Comparison of ENCODE assay signal across 8 cellular contexts in genomic region chr3:122794483-122794778, GRCh38. TPM values are rescaled to one million over a fixed set of nuclear protein-coding genes. Genes with fewer than 3 reads are reported as not detected.
DNase-seq lines count a peak whose midpoint lies in the region; ATAC-seq and TF ChIP-seq lines count a peak whose summit lies in the region.

No MANE protein-coding gene starts in this region.

- peaks cover 13% of the 10 kb centered on the region for H3K27me3 ChIP-seq in HUES64 (ENCODE audit: insufficient read depth, low read length)
- H3K27me3 ChIP-seq in mucosa of rectum (ENCODE audit: control insufficient read depth in 2 of 2, insufficient read depth in 2 of 2, low read length in 2 of 2): no peaks in the 10 kb centered on the region

- H3K4me1 ChIP-seq in HUES64 (ENCODE audit: insufficient read depth, low read length): peaks cover 10% of the 10 kb centered on the region; the same call in 1 of the 2 replicates
- peaks cover 5 to 16% of the 10 kb centered on the region in 2 donors for H3K4me1 ChIP-seq in mucosa of rectum (ENCODE audit: control insufficient read depth in 2 of 2, insufficient read depth in 2 of 2, low read length in 2 of 2)

- H3K4me3 ChIP-seq in HUES64 (ENCODE audit: low read length) (peak overlapping the region; percentile 68), mucosa of rectum (ENCODE audit: low read length in 2 of 2) (peak overlapping the region; percentile 87 to 94)

- DNase-seq in central memory CD4-positive, alpha-beta T cell: peak; percentile 1
- DNase-seq in dedifferentiated amniotic fluid mesenchymal stem cell (ENCODE audit: extremely low spot score) (no peak), ecto neural progenitor cell (ENCODE audit: low spot score) (no peak)

- no peak for ATAC-seq in HG03108 (IDR thresholded peaks at IDR 0.05; ENCODE audit: unreplicated experiment)
- no peak for ATAC-seq in GM18858 (IDR thresholded peaks at IDR 0.05; ENCODE audit: unreplicated experiment)

- H3K9ac ChIP-seq in HUES64 (ENCODE audit: low read depth, low read length) (peak overlapping the region; percentile 79), mucosa of rectum (ENCODE audit: low read depth in 1 of 2, low read length in 2 of 2) (peak overlapping the region; percentile 86 to 92)

- H3K36me3 ChIP-seq in HUES64 (ENCODE audit: insufficient read depth, low read length) (no peaks in the 10 kb centered on the region), mucosa of rectum (ENCODE audit: control insufficient read depth in 2 of 2, insufficient read depth in 2 of 2, low read length in 2 of 2) (no peaks in the 10 kb centered on the region)

- no peaks in the 10 kb centered on the region for H3K9me3 ChIP-seq in HUES64 (ENCODE audit: insufficient read depth, low read depth, low read length)
- no peaks in the 10 kb centered on the region for H3K9me3 ChIP-seq in mucosa of rectum (ENCODE audit: control insufficient read depth in 2 of 2, low read length in 2 of 2)

- WGBS in HUES64: 1% methylated on average over 5 of the region's 6 CpGs

- no peak for TF ChIP-seq CTCF in 22Rv1 (IDR thresholded peaks at IDR 0.05)

- H3K27ac ChIP-seq in 22Rv1 (peak overlapping the region; percentile 90), HUES64 (ENCODE audit: low read depth, low read length) (peak overlapping the region; percentile 83; the same call in 1 of the 2 replicates), mucosa of rectum (ENCODE audit: low read depth in 2 of 2, low read length in 2 of 2) (peak overlapping the region; percentile 90 to 92)

RNA-seq across cellular contexts. Expression of gene SLC49A4, which starts 0.4 kb away (rescaled TPM):
- 7.8 TPM for polyA plus RNA-seq in HUES64 (2013, experiment 1 of 2)
- polyA plus RNA-seq in HUES64 (2013, experiment 2 of 2): 8.1 TPM

RNA-seq across cellular contexts. Expression of gene HSPBAP1, which starts 0.8 kb away (rescaled TPM):
- 7.0 TPM for polyA plus RNA-seq in HUES64 (2013, experiment 1 of 2)
- polyA plus RNA-seq in HUES64 (2013, experiment 2 of 2): 7.1 TPM
